1 cellular context compared by ENCODE assay signal in the genomic region with DNA sequence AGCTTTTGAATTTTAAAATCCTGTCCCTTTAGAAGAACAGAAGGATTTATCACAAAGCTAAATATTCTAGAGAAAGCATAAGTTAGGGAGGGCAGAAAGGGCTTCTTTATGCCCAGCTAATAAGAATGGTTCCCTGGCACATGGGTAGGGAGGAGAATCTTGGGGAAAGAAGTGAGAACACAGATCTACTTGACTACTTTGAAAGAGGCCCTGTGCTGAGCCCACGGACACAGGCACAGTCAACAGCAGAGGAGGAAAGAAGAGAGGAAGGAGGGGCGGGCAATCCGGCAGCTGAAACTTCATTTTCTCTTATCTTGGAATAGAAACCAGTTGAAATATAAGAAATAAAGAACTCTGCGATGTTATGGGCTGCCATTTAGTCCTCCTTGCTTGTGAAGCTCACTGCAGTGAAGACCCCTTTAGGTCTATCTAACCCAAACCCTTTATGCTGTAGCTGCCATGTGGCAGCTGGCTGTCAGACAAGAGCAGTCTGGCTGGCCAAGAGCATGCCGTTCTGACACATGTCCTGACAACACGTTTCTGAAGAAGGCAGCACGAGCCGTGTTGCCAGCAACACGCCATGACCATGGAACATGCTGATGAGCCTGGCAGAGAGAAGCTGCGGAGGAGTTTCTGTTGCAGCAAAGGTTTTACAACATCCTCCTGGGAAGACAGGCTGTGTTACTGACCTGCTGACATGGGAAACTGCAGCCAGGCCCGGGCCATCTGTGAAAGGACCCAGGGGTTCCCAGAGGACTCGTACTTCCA.
TF ChIP-seq lines count a peak whose summit lies in the region.

No MANE protein-coding gene starts in this region.

TF ChIP-seq in SK-N-SH, 30 proteins besides CTCF, POLR2A, EP300 and RAD21 (continued from another document):
- TF ChIP-seq, protein P1, sequence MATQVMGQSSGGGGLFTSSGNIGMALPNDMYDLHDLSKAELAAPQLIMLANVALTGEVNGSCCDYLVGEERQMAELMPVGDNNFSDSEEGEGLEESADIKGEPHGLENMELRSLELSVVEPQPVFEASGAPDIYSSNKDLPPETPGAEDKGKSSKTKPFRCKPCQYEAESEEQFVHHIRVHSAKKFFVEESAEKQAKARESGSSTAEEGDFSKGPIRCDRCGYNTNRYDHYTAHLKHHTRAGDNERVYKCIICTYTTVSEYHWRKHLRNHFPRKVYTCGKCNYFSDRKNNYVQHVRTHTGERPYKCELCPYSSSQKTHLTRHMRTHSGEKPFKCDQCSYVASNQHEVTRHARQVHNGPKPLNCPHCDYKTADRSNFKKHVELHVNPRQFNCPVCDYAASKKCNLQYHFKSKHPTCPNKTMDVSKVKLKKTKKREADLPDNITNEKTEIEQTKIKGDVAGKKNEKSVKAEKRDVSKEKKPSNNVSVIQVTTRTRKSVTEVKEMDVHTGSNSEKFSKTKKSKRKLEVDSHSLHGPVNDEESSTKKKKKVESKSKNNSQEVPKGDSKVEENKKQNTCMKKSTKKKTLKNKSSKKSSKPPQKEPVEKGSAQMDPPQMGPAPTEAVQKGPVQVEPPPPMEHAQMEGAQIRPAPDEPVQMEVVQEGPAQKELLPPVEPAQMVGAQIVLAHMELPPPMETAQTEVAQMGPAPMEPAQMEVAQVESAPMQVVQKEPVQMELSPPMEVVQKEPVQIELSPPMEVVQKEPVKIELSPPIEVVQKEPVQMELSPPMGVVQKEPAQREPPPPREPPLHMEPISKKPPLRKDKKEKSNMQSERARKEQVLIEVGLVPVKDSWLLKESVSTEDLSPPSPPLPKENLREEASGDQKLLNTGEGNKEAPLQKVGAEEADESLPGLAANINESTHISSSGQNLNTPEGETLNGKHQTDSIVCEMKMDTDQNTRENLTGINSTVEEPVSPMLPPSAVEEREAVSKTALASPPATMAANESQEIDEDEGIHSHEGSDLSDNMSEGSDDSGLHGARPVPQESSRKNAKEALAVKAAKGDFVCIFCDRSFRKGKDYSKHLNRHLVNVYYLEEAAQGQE (IDR thresholded peaks at IDR 0.05; ENCODE audit: low read depth, low read length): no peak
- TF ChIP-seq, protein P2, sequence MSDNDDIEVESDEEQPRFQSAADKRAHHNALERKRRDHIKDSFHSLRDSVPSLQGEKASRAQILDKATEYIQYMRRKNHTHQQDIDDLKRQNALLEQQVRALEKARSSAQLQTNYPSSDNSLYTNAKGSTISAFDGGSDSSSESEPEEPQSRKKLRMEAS (IDR thresholded peaks at IDR 0.05; ENCODE audit: low read depth): no peak
